Comparison of ENCODE assay signal across 1 cellular context in genomic region chr17:50165867-50166517, GRCh38.
TF ChIP-seq lines count a peak whose summit lies in the region.

SGCA (plus strand) TSS chr17:50166005; CDS start chr17:50166041, 36 bp downstream.

TF ChIP-seq in WTC11, 78 proteins besides CTCF, POLR2A, EP300 and RAD21 (continued from another document):
- TF ChIP-seq, protein P1, sequence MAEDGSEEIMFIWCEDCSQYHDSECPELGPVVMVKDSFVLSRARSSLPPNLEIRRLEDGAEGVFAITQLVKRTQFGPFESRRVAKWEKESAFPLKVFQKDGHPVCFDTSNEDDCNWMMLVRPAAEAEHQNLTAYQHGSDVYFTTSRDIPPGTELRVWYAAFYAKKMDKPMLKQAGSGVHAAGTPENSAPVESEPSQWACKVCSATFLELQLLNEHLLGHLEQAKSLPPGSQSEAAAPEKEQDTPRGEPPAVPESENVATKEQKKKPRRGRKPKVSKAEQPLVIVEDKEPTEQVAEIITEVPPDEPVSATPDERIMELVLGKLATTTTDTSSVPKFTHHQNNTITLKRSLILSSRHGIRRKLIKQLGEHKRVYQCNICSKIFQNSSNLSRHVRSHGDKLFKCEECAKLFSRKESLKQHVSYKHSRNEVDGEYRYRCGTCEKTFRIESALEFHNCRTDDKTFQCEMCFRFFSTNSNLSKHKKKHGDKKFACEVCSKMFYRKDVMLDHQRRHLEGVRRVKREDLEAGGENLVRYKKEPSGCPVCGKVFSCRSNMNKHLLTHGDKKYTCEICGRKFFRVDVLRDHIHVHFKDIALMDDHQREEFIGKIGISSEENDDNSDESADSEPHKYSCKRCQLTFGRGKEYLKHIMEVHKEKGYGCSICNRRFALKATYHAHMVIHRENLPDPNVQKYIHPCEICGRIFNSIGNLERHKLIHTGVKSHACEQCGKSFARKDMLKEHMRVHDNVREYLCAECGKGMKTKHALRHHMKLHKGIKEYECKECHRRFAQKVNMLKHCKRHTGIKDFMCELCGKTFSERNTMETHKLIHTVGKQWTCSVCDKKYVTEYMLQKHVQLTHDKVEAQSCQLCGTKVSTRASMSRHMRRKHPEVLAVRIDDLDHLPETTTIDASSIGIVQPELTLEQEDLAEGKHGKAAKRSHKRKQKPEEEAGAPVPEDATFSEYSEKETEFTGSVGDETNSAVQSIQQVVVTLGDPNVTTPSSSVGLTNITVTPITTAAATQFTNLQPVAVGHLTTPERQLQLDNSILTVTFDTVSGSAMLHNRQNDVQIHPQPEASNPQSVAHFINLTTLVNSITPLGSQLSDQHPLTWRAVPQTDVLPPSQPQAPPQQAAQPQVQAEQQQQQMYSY (CRISPR knock-in tag; IDR thresholded peaks at IDR 0.05), result no peak
- TF ChIP-seq, protein P2, sequence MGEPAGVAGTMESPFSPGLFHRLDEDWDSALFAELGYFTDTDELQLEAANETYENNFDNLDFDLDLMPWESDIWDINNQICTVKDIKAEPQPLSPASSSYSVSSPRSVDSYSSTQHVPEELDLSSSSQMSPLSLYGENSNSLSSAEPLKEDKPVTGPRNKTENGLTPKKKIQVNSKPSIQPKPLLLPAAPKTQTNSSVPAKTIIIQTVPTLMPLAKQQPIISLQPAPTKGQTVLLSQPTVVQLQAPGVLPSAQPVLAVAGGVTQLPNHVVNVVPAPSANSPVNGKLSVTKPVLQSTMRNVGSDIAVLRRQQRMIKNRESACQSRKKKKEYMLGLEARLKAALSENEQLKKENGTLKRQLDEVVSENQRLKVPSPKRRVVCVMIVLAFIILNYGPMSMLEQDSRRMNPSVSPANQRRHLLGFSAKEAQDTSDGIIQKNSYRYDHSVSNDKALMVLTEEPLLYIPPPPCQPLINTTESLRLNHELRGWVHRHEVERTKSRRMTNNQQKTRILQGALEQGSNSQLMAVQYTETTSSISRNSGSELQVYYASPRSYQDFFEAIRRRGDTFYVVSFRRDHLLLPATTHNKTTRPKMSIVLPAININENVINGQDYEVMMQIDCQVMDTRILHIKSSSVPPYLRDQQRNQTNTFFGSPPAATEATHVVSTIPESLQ (CRISPR knock-in tag; IDR thresholded peaks at IDR 0.05), result no peak
- TF ChIP-seq GRHL2 (CRISPR knock-in tag; IDR thresholded peaks at IDR 0.05; ENCODE audit: insufficient replicate concordance, severe bottlenecking), result no peak
- no peak for TF ChIP-seq E2F4 (CRISPR knock-in tag; IDR thresholded peaks at IDR 0.05; ENCODE audit: borderline replicate concordance, low read depth)
- TF ChIP-seq, protein P3, sequence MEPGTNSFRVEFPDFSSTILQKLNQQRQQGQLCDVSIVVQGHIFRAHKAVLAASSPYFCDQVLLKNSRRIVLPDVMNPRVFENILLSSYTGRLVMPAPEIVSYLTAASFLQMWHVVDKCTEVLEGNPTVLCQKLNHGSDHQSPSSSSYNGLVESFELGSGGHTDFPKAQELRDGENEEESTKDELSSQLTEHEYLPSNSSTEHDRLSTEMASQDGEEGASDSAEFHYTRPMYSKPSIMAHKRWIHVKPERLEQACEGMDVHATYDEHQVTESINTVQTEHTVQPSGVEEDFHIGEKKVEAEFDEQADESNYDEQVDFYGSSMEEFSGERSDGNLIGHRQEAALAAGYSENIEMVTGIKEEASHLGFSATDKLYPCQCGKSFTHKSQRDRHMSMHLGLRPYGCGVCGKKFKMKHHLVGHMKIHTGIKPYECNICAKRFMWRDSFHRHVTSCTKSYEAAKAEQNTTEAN (CRISPR knock-in tag; IDR thresholded peaks at IDR 0.05), result no peak
- TF ChIP-seq FOXJ3 (CRISPR knock-in tag; IDR thresholded peaks at IDR 0.05; ENCODE audit: borderline replicate concordance), result no peak
- no peak for TF ChIP-seq ZNF121 (CRISPR knock-in tag; IDR thresholded peaks at IDR 0.05)
